Comparison of ENCODE assay signal across 1 cellular context in genomic region chr4:123588631-123589223, GRCh38.
TF ChIP-seq lines count a peak whose summit lies in the region.

No MANE protein-coding gene starts in this region.

TF ChIP-seq in HEK293, 187 proteins besides CTCF, POLR2A, EP300 and RAD21 (continued from another document and continues in another):
- no peak for TF ChIP-seq INSM2 (tag by site-specific recombination; IDR thresholded peaks at IDR 0.05)
- no peak for TF ChIP-seq ZNF558 (tag by site-specific recombination; IDR thresholded peaks at IDR 0.05)
- no peak for TF ChIP-seq ZFP37 (tag by site-specific recombination; IDR thresholded peaks at IDR 0.05)
- TF ChIP-seq REPIN1 (tag by site-specific recombination; IDR thresholded peaks at IDR 0.05; ENCODE audit: low read depth): no peak
- TF ChIP-seq ZNF10 (tag by site-specific recombination; IDR thresholded peaks at IDR 0.05): no peak
- TF ChIP-seq ZNF473 (tag by site-specific recombination; IDR thresholded peaks at IDR 0.05): no peak
- TF ChIP-seq TRIM28 (IDR thresholded peaks at IDR 0.05; ENCODE audit: borderline replicate concordance, low read length): no peak
- TF ChIP-seq GLI4 (tag by site-specific recombination; IDR thresholded peaks at IDR 0.05): no peak
- TF ChIP-seq ZNF274 (IDR thresholded peaks at IDR 0.05; ENCODE audit: low read length): no peak
- TF ChIP-seq ZNF274 (tag by site-specific recombination; IDR thresholded peaks at IDR 0.05; ENCODE audit: borderline replicate concordance): no peak
- TF ChIP-seq ZNF677 (tag by site-specific recombination; IDR thresholded peaks at IDR 0.05): no peak
- TF ChIP-seq ZNF623 (tag by site-specific recombination; IDR thresholded peaks at IDR 0.05): no peak
- TF ChIP-seq ZNF501 (tag by site-specific recombination; IDR thresholded peaks at IDR 0.05): no peak
- TF ChIP-seq ZBTB17 (tag by site-specific recombination; IDR thresholded peaks at IDR 0.05): no peak
- TF ChIP-seq ZNF792 (tag by site-specific recombination; IDR thresholded peaks at IDR 0.05): no peak
- TF ChIP-seq ZNF324 (tag by site-specific recombination; IDR thresholded peaks at IDR 0.05): no peak
- TF ChIP-seq ZSCAN16 (tag by site-specific recombination; IDR thresholded peaks at IDR 0.05): no peak
- no peak for TF ChIP-seq ZNF398 (tag by site-specific recombination; IDR thresholded peaks at IDR 0.05)
- TF ChIP-seq SCRT1 (tag by site-specific recombination; IDR thresholded peaks at IDR 0.05; ENCODE audit: borderline replicate concordance): no peak
- TF ChIP-seq ZBTB21 (tag by site-specific recombination; IDR thresholded peaks at IDR 0.05): peak; percentile 58; the same call in 1 of the 2 replicates
- TF ChIP-seq ZNF626 (tag by site-specific recombination; IDR thresholded peaks at IDR 0.05): no peak
- TF ChIP-seq ZNF311 (tag by site-specific recombination; IDR thresholded peaks at IDR 0.05; ENCODE audit: borderline replicate concordance): no peak
- TF ChIP-seq ZNF768 (tag by site-specific recombination; IDR thresholded peaks at IDR 0.05): no peak
- TF ChIP-seq HIC1 (tag by site-specific recombination; IDR thresholded peaks at IDR 0.05): no peak
- TF ChIP-seq ZBTB10 (tag by site-specific recombination; IDR thresholded peaks at IDR 0.05): no peak
- TF ChIP-seq ZNF248 (tag by site-specific recombination; IDR thresholded peaks at IDR 0.05): no peak
- no peak for TF ChIP-seq ZNF416 (tag by site-specific recombination; IDR thresholded peaks at IDR 0.05)
- TF ChIP-seq SP7 (tag by site-specific recombination; IDR thresholded peaks at IDR 0.05): peak; percentile 28; the same call in 1 of the 2 replicates
- TF ChIP-seq FEZF1 (tag by site-specific recombination; IDR thresholded peaks at IDR 0.05): peak; percentile 72
- no peak for TF ChIP-seq SALL2 (tag by site-specific recombination; IDR thresholded peaks at IDR 0.05; ENCODE audit: borderline replicate concordance)
- no peak for TF ChIP-seq ZNF660 (tag by site-specific recombination; IDR thresholded peaks at IDR 0.05)
- no peak for TF ChIP-seq GLI2 (tag by site-specific recombination; IDR thresholded peaks at IDR 0.05; ENCODE audit: borderline replicate concordance, low read depth)
- TF ChIP-seq ZNF175 (tag by site-specific recombination; IDR thresholded peaks at IDR 0.05): no peak
- no peak for TF ChIP-seq PRDM4 (tag by site-specific recombination; IDR thresholded peaks at IDR 0.05)
- no peak for TF ChIP-seq SP3 (tag by site-specific recombination; IDR thresholded peaks at IDR 0.05)
- TF ChIP-seq ZNF37A (tag by site-specific recombination; IDR thresholded peaks at IDR 0.05): no peak
- TF ChIP-seq ZNF184 (tag by site-specific recombination; IDR thresholded peaks at IDR 0.05): no peak
- no peak for TF ChIP-seq ZBTB11 (tag by site-specific recombination; conservative IDR thresholded peaks at IDR 0.05; ENCODE audit: low read depth)
- no peak for TF ChIP-seq ZNF16 (tag by site-specific recombination; IDR thresholded peaks at IDR 0.05; ENCODE audit: low read depth)
- no peak for TF ChIP-seq ZFP3 (tag by site-specific recombination; IDR thresholded peaks at IDR 0.05; ENCODE audit: low read depth)
- TF ChIP-seq ZNF302 (tag by site-specific recombination; IDR thresholded peaks at IDR 0.05; ENCODE audit: low read depth): no peak
- no peak for TF ChIP-seq ZNF529 (tag by site-specific recombination; IDR thresholded peaks at IDR 0.05; ENCODE audit: insufficient replicate concordance)
- peak; percentile 87 for TF ChIP-seq ZNF629 (tag by site-specific recombination; IDR thresholded peaks at IDR 0.05)
- no peak for TF ChIP-seq ZNF266 (tag by site-specific recombination; IDR thresholded peaks at IDR 0.05; ENCODE audit: low read depth)
- TF ChIP-seq GLIS2 (tag by site-specific recombination; IDR thresholded peaks at IDR 0.05): no peak
- TF ChIP-seq ZNF404 (tag by site-specific recombination; IDR thresholded peaks at IDR 0.05): no peak
- TF ChIP-seq ZNF621 (tag by site-specific recombination; IDR thresholded peaks at IDR 0.05): no peak
- TF ChIP-seq MEIS1 (CRISPR knock-in tag; IDR thresholded peaks at IDR 0.05; ENCODE audit: borderline replicate concordance): no peak
- no peak; the same call in 1 of the 2 replicates for TF ChIP-seq ATF2 (tag by site-specific recombination; IDR thresholded peaks at IDR 0.05; ENCODE audit: low read depth)
- TF ChIP-seq ZNF394 (tag by site-specific recombination; IDR thresholded peaks at IDR 0.05; ENCODE audit: borderline replicate concordance): no peak
- no peak for TF ChIP-seq ZNF777 (tag by site-specific recombination; IDR thresholded peaks at IDR 0.05; ENCODE audit: borderline replicate concordance)
- TF ChIP-seq ZNF155 (tag by site-specific recombination; IDR thresholded peaks at IDR 0.05): no peak
- no peak for TF ChIP-seq ZNF292 (tag by site-specific recombination; IDR thresholded peaks at IDR 0.05; ENCODE audit: borderline replicate concordance, low read depth)
- peak; percentile 17; the same call in 1 of the 2 replicates for TF ChIP-seq ZNF639 (tag by site-specific recombination; IDR thresholded peaks at IDR 0.05)
